In the genomic region with DNA sequence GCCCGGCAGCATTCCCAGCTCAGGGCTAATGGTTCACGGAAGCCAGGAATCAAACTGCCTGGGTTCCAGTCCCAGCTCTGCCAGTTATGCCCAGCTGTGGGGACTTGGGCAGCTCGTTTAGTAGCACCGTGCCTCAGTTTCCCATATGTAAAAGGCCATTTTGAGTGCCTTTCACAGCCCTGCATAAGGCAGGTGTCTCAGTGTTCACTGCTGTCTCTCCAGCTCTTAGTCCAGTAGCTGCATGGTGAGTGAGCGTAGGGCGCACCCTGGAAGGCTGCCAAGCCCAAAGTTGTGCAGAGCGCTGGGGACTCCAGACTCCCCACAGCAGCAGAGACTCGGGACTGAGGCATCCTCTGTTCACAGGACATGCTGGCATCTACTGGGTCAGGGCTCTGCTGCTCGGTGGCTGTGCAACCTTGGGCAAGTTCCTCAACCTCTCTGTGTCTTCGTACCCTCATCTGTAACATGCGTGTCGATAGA, we compare ENCODE assay signal across 1 cellular context.
A peak's percentile ranks its signal among the peaks of the same experiment; 100 is the strongest.
TF ChIP-seq lines count a peak whose summit lies in the region.

No MANE protein-coding gene starts in this region.

TF ChIP-seq in HepG2, 621 proteins besides CTCF, POLR2A, EP300 and RAD21 (continued from another document):
- TF ChIP-seq, protein P1, sequence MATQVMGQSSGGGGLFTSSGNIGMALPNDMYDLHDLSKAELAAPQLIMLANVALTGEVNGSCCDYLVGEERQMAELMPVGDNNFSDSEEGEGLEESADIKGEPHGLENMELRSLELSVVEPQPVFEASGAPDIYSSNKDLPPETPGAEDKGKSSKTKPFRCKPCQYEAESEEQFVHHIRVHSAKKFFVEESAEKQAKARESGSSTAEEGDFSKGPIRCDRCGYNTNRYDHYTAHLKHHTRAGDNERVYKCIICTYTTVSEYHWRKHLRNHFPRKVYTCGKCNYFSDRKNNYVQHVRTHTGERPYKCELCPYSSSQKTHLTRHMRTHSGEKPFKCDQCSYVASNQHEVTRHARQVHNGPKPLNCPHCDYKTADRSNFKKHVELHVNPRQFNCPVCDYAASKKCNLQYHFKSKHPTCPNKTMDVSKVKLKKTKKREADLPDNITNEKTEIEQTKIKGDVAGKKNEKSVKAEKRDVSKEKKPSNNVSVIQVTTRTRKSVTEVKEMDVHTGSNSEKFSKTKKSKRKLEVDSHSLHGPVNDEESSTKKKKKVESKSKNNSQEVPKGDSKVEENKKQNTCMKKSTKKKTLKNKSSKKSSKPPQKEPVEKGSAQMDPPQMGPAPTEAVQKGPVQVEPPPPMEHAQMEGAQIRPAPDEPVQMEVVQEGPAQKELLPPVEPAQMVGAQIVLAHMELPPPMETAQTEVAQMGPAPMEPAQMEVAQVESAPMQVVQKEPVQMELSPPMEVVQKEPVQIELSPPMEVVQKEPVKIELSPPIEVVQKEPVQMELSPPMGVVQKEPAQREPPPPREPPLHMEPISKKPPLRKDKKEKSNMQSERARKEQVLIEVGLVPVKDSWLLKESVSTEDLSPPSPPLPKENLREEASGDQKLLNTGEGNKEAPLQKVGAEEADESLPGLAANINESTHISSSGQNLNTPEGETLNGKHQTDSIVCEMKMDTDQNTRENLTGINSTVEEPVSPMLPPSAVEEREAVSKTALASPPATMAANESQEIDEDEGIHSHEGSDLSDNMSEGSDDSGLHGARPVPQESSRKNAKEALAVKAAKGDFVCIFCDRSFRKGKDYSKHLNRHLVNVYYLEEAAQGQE (IDR thresholded peaks at IDR 0.05; ENCODE audit: borderline replicate concordance in 1 of 2, low read depth in 1 of 2, low read length in 2 of 2), result no peak
- TF ChIP-seq ZNF768 (CRISPR knock-in tag; IDR thresholded peaks at IDR 0.05) (peak; percentile 98), AGO2 (optimal IDR thresholded peaks at IDR 0.05; ENCODE audit: low read depth, low read length) (peak; percentile 77), SP5 (CRISPR knock-in tag; IDR thresholded peaks at IDR 0.05; ENCODE audit: borderline replicate concordance, low read depth) (no peak), FOXM1 (CRISPR knock-in tag; IDR thresholded peaks at IDR 0.05) (no peak)
- TF ChIP-seq, protein P2, sequence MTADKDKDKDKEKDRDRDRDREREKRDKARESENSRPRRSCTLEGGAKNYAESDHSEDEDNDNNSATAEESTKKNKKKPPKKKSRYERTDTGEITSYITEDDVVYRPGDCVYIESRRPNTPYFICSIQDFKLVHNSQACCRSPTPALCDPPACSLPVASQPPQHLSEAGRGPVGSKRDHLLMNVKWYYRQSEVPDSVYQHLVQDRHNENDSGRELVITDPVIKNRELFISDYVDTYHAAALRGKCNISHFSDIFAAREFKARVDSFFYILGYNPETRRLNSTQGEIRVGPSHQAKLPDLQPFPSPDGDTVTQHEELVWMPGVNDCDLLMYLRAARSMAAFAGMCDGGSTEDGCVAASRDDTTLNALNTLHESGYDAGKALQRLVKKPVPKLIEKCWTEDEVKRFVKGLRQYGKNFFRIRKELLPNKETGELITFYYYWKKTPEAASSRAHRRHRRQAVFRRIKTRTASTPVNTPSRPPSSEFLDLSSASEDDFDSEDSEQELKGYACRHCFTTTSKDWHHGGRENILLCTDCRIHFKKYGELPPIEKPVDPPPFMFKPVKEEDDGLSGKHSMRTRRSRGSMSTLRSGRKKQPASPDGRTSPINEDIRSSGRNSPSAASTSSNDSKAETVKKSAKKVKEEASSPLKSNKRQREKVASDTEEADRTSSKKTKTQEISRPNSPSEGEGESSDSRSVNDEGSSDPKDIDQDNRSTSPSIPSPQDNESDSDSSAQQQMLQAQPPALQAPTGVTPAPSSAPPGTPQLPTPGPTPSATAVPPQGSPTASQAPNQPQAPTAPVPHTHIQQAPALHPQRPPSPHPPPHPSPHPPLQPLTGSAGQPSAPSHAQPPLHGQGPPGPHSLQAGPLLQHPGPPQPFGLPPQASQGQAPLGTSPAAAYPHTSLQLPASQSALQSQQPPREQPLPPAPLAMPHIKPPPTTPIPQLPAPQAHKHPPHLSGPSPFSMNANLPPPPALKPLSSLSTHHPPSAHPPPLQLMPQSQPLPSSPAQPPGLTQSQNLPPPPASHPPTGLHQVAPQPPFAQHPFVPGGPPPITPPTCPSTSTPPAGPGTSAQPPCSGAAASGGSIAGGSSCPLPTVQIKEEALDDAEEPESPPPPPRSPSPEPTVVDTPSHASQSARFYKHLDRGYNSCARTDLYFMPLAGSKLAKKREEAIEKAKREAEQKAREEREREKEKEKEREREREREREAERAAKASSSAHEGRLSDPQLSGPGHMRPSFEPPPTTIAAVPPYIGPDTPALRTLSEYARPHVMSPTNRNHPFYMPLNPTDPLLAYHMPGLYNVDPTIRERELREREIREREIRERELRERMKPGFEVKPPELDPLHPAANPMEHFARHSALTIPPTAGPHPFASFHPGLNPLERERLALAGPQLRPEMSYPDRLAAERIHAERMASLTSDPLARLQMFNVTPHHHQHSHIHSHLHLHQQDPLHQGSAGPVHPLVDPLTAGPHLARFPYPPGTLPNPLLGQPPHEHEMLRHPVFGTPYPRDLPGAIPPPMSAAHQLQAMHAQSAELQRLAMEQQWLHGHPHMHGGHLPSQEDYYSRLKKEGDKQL (CRISPR knock-in tag; IDR thresholded peaks at IDR 0.05; ENCODE audit: low read depth), result no peak
- TF ChIP-seq, protein P3, sequence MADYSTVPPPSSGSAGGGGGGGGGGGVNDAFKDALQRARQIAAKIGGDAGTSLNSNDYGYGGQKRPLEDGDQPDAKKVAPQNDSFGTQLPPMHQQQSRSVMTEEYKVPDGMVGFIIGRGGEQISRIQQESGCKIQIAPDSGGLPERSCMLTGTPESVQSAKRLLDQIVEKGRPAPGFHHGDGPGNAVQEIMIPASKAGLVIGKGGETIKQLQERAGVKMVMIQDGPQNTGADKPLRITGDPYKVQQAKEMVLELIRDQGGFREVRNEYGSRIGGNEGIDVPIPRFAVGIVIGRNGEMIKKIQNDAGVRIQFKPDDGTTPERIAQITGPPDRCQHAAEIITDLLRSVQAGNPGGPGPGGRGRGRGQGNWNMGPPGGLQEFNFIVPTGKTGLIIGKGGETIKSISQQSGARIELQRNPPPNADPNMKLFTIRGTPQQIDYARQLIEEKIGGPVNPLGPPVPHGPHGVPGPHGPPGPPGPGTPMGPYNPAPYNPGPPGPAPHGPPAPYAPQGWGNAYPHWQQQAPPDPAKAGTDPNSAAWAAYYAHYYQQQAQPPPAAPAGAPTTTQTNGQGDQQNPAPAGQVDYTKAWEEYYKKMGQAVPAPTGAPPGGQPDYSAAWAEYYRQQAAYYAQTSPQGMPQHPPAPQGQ (CRISPR knock-in tag; IDR thresholded peaks at IDR 0.05; ENCODE audit: borderline replicate concordance), result no peak
- TF ChIP-seq, protein P4, sequence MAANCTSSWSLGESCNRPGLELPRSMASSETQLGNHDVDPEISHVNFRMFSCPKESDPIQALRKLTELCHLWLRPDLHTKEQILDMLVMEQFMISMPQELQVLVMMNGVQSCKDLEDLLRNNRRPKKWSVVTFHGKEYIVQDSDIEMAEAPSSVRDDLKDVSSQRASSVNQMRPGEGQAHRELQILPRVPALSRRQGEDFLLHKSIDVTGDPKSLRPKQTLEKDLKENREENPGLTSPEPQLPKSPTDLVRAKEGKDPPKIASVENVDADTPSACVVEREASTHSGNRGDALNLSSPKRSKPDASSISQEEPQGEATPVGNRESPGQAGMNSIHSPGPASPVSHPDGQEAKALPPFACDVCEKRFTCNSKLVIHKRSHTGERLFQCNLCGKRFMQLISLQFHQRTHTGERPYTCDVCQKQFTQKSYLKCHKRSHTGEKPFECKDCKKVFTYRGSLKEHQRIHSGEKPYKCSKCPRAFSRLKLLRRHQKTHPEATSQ (CRISPR knock-in tag; IDR thresholded peaks at IDR 0.05; ENCODE audit: borderline replicate concordance), result no peak
